In the genomic region with DNA sequence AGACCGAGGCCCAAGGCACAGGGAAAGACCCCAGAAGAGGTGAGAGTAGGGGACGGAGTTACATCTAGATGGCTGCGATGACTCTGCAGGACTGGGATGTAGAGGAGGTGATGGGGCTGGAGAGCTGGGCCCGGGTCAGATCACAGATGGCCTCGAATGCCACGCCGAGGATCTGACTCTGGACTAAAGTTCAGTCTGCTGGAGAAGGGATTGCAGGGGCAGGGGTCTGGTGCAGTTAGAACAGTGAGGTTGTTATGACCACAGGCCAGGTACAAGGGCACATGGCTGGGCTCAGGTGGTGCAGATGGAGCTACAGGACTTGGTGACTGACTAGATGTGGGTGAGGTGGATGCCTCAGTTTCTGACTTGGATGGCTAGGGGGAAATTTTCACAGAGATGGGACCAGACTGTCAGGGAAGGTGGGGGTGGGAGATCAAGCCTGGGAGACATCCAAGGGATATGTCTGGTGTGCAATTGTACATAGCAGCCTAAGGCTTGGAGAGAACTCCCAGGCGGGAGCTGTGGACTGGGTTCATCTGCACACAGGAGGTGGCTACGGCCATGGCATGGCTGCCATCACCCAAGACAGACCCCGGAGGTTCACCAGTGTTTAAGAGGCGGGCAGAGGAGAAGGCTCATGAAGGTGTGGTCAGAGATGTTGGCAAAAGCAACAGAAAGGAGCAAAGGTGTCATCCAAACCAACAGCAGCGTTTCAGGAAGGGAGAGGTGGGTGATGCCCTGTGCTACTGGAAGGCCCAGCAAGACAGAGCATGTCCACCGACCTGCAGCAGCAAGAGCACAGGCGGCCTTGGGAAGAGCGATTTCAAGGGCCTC, we compare ENCODE assay signal across 22 cellular contexts.
DNase-seq lines count a peak whose midpoint lies in the region; TF ChIP-seq lines count a peak whose summit lies in the region.
"Had no signal": no experiment of that assay in that cellular context is flagged by ENCODE, and none has a peak within 500 bp of the region (broad histone marks: within the 10 kb centered on the region; RNA-seq: fewer than 3 reads in every experiment).

No MANE protein-coding gene starts in this region.

- peak; percentile 8 for DNase-seq in mammary epithelial cell
- no peak for DNase-seq in MCF 10A (ENCODE audit: unreplicated experiment)
- peak; percentile 45 for DNase-seq in epithelial cell of esophagus (ENCODE audit: low read depth)
- no peak for DNase-seq in neuronal stem cell (ENCODE audit: low spot score)
- DNase-seq in cerebellar nuclear complex (lab: John Stamatoyannopoulos, UW) = no peak
- no peak for DNase-seq in thyroid gland
- no peak for DNase-seq in A673 (ENCODE audit: low spot score)
- DNase-seq: 8988T; CD4-positive, CD25-positive, alpha-beta regulatory T cell; GM23248; HFFc6; IMR-90; KG1; MM.1S; NCI-H2029; NCI-H446; NCI-H524 treated with DMSO at 0.1 percent for 48 hours; NCI-H774; PC-9; RPMI8226; SHP77 had no signal

- H2BK12ac ChIP-seq in neuronal stem cell (ENCODE audit: low read length) = peak overlapping the region; percentile 26

- H3K27me3 Mint-ChIP-seq in MCF 10A (ENCODE audit: insufficient read depth, unreplicated experiment) = peaks cover 67% of the 10 kb centered on the region

- intact Hi-C loops in mammary epithelial cell (cut with micrococcal nuclease) = loop anchor here (5.0 kb wide), 1 partner anchor 332 kb away; the partner anchor contains the start of genes HADHA and HADHB
- intact Hi-C loops in MCF 10A (cut with micrococcal nuclease) = no loop called here
- intact Hi-C loops in thyroid gland (cut with DNase I) = no loop called here
- intact Hi-C loops in A673 (cut with micrococcal nuclease; ENCODE audit: unreplicated experiment) = no loop called here

- dilution Hi-C loops in mammary epithelial cell (cut with HindIII; ENCODE audit: low sequenced_read_pairs) = no loop called here

- no peak overlapping the region for H4K8ac ChIP-seq in neuronal stem cell (ENCODE audit: low read depth, low read length)

- H3K4me3 ChIP-seq in mammary epithelial cell (replicated peaks in 1 of 3; ENCODE audit: insufficient read depth in 1 of 3, low read depth in 2 of 3, low read length in 3 of 3) (no peak overlapping the region), epithelial cell of esophagus (ENCODE audit: low read length) (no peak overlapping the region), neuronal stem cell (ENCODE audit: low read length in 2 of 2) (no peak overlapping the region), thyroid gland (replicated peaks in 1 of 3) (no peak overlapping the region), A673 (ENCODE audit: low read depth, low read length, poor library complexity, severe bottlenecking) (no peak overlapping the region)
- H3K4me3 ChIP-seq: GM23248, HAP-1, PC-9 had no signal

- in situ Hi-C loops in mammary epithelial cell (cut with MboI; ENCODE audit: low sequenced_read_pairs in 2 of 2) = no loop called here

- H3K9me3 Mint-ChIP-seq in MCF 10A (ENCODE audit: unreplicated experiment) = no peaks in the 10 kb centered on the region
- H3K9me3 Mint-ChIP-seq: HFFc6 had no signal

- no peak for TF ChIP-seq POLR2A in thyroid gland (IDR thresholded peaks at IDR 0.05)

- H3K23ac ChIP-seq in neuronal stem cell (ENCODE audit: low read depth, low read length, poor library complexity) = no peak overlapping the region

- no peak overlapping the region for H3K27ac ChIP-seq in mammary epithelial cell (ENCODE audit: insufficient read depth, low read depth, low read length)
- no peak overlapping the region for H3K27ac ChIP-seq in neuronal stem cell (replicated peaks; ENCODE audit: low read length)
- no peak overlapping the region for H3K27ac ChIP-seq in thyroid gland
- no peak overlapping the region for H3K27ac ChIP-seq in A673 (ENCODE audit: low read depth, low read length, poor library complexity, severe bottlenecking)
- H3K27ac ChIP-seq: GM23248, PC-9 had no signal

- peak overlapping the region; percentile 60 for H2AK5ac ChIP-seq in neuronal stem cell (ENCODE audit: low read depth, low read length)

- no peak overlapping the region for H2BK120ac ChIP-seq in neuronal stem cell (ENCODE audit: low read depth, low read length)

- no peaks in the 10 kb centered on the region for H4K20me1 ChIP-seq in mammary epithelial cell (ENCODE audit: insufficient read depth, low read length)

- no peaks in the 10 kb centered on the region for H3K9me3 ChIP-seq in mammary epithelial cell (replicated peaks; ENCODE audit: insufficient read depth, low read length)
- H3K9me3 ChIP-seq in neuronal stem cell (replicated peaks in 1 of 2; ENCODE audit: control insufficient read depth in 2 of 2, insufficient read depth in 1 of 2, low read depth in 1 of 2, low read length in 2 of 2) = no peaks in the 10 kb centered on the region
- no peaks in the 10 kb centered on the region for H3K9me3 ChIP-seq in thyroid gland
- H3K9me3 ChIP-seq in A673 (ENCODE audit: low read depth, low read length, poor library complexity, severe bottlenecking) = no peaks in the 10 kb centered on the region
- H3K9me3 ChIP-seq: HAP-1 had no signal

- no TSS peak for BruUV-seq in mammary epithelial cell (replicated peaks; lab: Mats Ljungman, UMichigan)
- no TSS peak for BruUV-seq in MCF 10A (replicated peaks; lab: Mats Ljungman, UMichigan)
- BruUV-seq in A673 (replicated peaks; lab: Mats Ljungman, UMichigan) = no TSS peak

- H3K79me2 ChIP-seq in mammary epithelial cell (ENCODE audit: insufficient read depth, low read length) = no peaks in the 10 kb centered on the region

- no peak overlapping the region for H3K9ac ChIP-seq in mammary epithelial cell (ENCODE audit: insufficient read depth, low read length)
- H3K9ac ChIP-seq in neuronal stem cell (ENCODE audit: low read depth, low read length, poor library complexity) = no peak overlapping the region
- H3K9ac ChIP-seq: GM23248 had no signal

- no peak overlapping the region for H3K4me2 ChIP-seq in mammary epithelial cell (ENCODE audit: insufficient read depth, low read depth, low read length)
- H3K4me2 ChIP-seq in neuronal stem cell (ENCODE audit: insufficient read depth, low read length, poor library complexity, severe bottlenecking) = no peak overlapping the region
- H3K4me2 ChIP-seq: PC-9 had no signal

- TF ChIP-seq CTCF in mammary epithelial cell (conservative IDR thresholded peaks at IDR 0.05 in 1 of 2, IDR thresholded peaks at IDR 0.05 in 1 of 2; ENCODE audit: extremely low read depth in 1 of 2, insufficient read depth in 1 of 2, low read depth in 1 of 2, low read length in 2 of 2) (no peak), MCF 10A (IDR thresholded peaks at IDR 0.05; ENCODE audit: unreplicated experiment) (no peak), epithelial cell of esophagus (IDR thresholded peaks at IDR 0.05; ENCODE audit: insufficient read depth, low read depth, low read length, missing control alignments) (no peak), thyroid gland (IDR thresholded peaks at IDR 0.05) (no peak), A673 (conservative IDR thresholded peaks at IDR 0.05; ENCODE audit: low read depth, low read length) (no peak)

- no peaks in the 10 kb centered on the region for H3K36me3 Mint-ChIP-seq in MCF 10A (ENCODE audit: insufficient read depth, unreplicated experiment)
- H3K36me3 Mint-ChIP-seq: CD4-positive, CD25-positive, alpha-beta regulatory T cell had no signal

- no peak overlapping the region for H4K91ac ChIP-seq in neuronal stem cell (ENCODE audit: low read depth, low read length, poor library complexity)

- no peak overlapping the region for H3K4me3 Mint-ChIP-seq in MCF 10A (ENCODE audit: unreplicated experiment)
- H3K4me3 Mint-ChIP-seq: CD4-positive, CD25-positive, alpha-beta regulatory T cell; HFFc6 had no signal

- H3K4me1 ChIP-seq in mammary epithelial cell (ENCODE audit: insufficient read depth, low read length) = peaks cover 13% of the 10 kb centered on the region
- H3K4me1 ChIP-seq in neuronal stem cell (ENCODE audit: control insufficient read depth in 2 of 2, insufficient read depth in 1 of 2, low read depth in 1 of 2, low read length in 2 of 2) = peaks cover 2 to 8% of the 10 kb centered on the region in 2 donors
- H3K4me1 ChIP-seq in thyroid gland = no peaks in the 10 kb centered on the region
- H3K4me1 ChIP-seq in A673 (ENCODE audit: insufficient read depth, low read length, poor library complexity, severe bottlenecking) = no peaks in the 10 kb centered on the region
- H3K4me1 ChIP-seq: HAP-1 had no signal

- H3K4ac ChIP-seq in neuronal stem cell (ENCODE audit: low read length) = no peak overlapping the region

- 71% methylated on average over 14 of the region's 15 CpGs for WGBS in mammary epithelial cell (ENCODE audit: low coverage, missing lambda C conversion rate)
- no CpG with 5 or more reads among the region's 15 CpGs for WGBS in neuronal stem cell (ENCODE audit: extremely low coverage in 2 of 2, insufficient read length in 2 of 2, insufficient replicate concordance in 1 of 2), 2 donors
- 89 to 91% methylated on average over 15 of the region's 15 CpGs for WGBS in thyroid gland, 2 donors

- peak overlapping the region; percentile 47 for H2BK5ac ChIP-seq in neuronal stem cell (ENCODE audit: low read length)

- no peak overlapping the region for H3K14ac ChIP-seq in neuronal stem cell (ENCODE audit: low read length)

- no peak overlapping the region for H3K27ac Mint-ChIP-seq in MCF 10A (ENCODE audit: low read depth, unreplicated experiment)
- H3K27ac Mint-ChIP-seq: HFFc6 had no signal

- CTCF ChIA-PET in mammary epithelial cell (lab: Charles Lee; ENCODE audit: low non-redundant PET) = no interaction called here
- CTCF ChIA-PET in MCF 10A (lab: Yijun Ruan, JAX) = interaction anchor here (0.6 kb wide), 2 partner anchors 103 to 452 kb away, joined by 3 read pairs; no protein-coding TSS in a partner anchor
- CTCF ChIA-PET in A673 (lab: Charles Lee) = no interaction called here

- no peak overlapping the region for H3K18ac ChIP-seq in neuronal stem cell (ENCODE audit: low read length)

- POLR2A ChIA-PET in MCF 10A (lab: Yijun Ruan, JAX) = no interaction called here
- POLR2A ChIA-PET in A673 (lab: Charles Lee; ENCODE audit: low non-redundant PET) = no interaction called here

- H2BK15ac ChIP-seq in neuronal stem cell (ENCODE audit: low read length) = peak overlapping the region; percentile 73

- H3K36me3 ChIP-seq in mammary epithelial cell (ENCODE audit: insufficient read depth, low read length) = no peaks in the 10 kb centered on the region
- no peaks in the 10 kb centered on the region for H3K36me3 ChIP-seq in neuronal stem cell (replicated peaks in 1 of 2; ENCODE audit: control insufficient read depth in 2 of 2, insufficient read depth in 2 of 2, low read length in 2 of 2)
- H3K36me3 ChIP-seq in thyroid gland = no peaks in the 10 kb centered on the region
- H3K36me3 ChIP-seq in A673 (ENCODE audit: insufficient read depth, low read length, poor library complexity, severe bottlenecking) = no peaks in the 10 kb centered on the region
- H3K36me3 ChIP-seq: HAP-1 had no signal

- H3K79me1 ChIP-seq in neuronal stem cell (ENCODE audit: low read depth, low read length) = no peaks in the 10 kb centered on the region

- no peaks in the 10 kb centered on the region for H3K4me1 Mint-ChIP-seq in MCF 10A (ENCODE audit: insufficient read depth, unreplicated experiment)

- H2AFZ ChIP-seq in mammary epithelial cell (ENCODE audit: low read depth, low read length) (no peak overlapping the region), neuronal stem cell (ENCODE audit: low read length) (no peak overlapping the region)
- H2AFZ ChIP-seq: GM23248, PC-9 had no signal

- H3K27me3 ChIP-seq in mammary epithelial cell (ENCODE audit: insufficient read depth, low read length) (no peaks in the 10 kb centered on the region), neuronal stem cell (ENCODE audit: control insufficient read depth in 3 of 3, insufficient read depth in 3 of 3, low read depth in 1 of 3, low read length in 3 of 3) (peaks cover 0 to 49% (median 2%) of the 10 kb centered on the region in 3 experiments), thyroid gland (no peaks in the 10 kb centered on the region), A673 (replicated peaks; ENCODE audit: insufficient read depth, low read depth, low read length, poor library complexity) (peaks cover 8% of the 10 kb centered on the region)

Comparison
In these comparisons a context has a peak if more than half of its experiments do, and no peak if none do; other contexts are left out.
1. DNase-seq: peak in mammary epithelial cell (single experiment) and epithelial cell of esophagus (single experiment); none in MCF 10A (single experiment), neuronal stem cell (single experiment), cerebellar nuclear complex (0 of 2), thyroid gland (0 of 2) and A673 (single experiment).